Comparison of ENCODE assay signal across 8 cellular contexts in the genomic region with DNA sequence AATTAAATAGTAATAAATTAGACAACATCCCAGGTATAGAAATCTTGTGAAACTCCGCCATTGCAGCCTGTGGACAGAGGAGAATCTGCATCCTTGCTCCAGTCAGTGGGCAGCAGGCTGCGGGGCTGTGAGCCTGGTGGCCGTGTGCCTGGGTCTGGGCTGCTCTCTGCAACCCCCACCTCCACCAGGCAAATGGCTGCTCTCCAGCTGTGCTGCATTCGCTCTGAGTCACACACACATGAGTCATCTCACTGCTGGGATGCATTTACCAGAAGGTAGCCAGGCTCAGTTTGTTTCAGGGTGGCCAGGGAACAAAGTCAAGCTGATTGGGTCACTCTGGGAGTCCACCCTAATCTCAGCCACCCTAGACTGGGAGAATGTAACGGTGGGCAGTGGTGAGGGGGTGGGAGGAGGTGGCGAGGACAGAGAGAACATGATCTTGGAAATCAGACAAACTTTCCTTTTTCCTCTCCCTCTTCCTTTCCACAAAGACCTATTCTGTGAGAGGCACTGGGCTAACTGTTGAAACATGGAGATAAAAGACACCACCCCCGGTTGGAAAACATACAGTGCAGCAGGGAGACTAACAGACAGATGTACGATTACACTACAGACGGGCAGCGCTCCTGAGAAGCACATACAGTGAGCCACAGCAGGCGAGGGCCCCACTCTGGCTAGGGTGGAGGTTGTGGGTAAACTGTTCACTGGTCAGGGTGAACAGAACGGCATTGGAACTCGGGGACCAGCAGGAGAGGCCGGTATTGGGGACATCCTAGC. TPM values are rescaled to one million over a fixed set of nuclear protein-coding genes. Genes with fewer than 3 reads are reported as not detected.
DNase-seq lines count a peak whose midpoint lies in the region; ATAC-seq and TF ChIP-seq lines count a peak whose summit lies in the region.

No MANE protein-coding gene starts in this region.

- in situ Hi-C loops in GM23248 (cut with MboI) = no loop called here

- H2AFZ ChIP-seq in GM23248 (no peak overlapping the region), Loucy (ENCODE audit: low read length) (no peak overlapping the region)

- H3K27ac ChIP-seq in GM23248 = peak overlapping the region; percentile 98
- peak overlapping the region; percentile 82 for H3K27ac ChIP-seq in cardiac muscle cell

- peak; percentile 21 for DNase-seq in GM12864 (ENCODE audit: low read depth)
- peak; percentile 99 for DNase-seq in GM23248
- DNase-seq in activated naive CD4-positive, alpha-beta T cell treated with anti-CD3 and anti-CD28 coated beads, Interleukin-2, amount 50 U/mL, for 16 hours = peak; percentile 29
- DNase-seq in cardiac muscle cell (ENCODE audit: low read depth in 1 of 2, low spot score in 1 of 2) = peak in 1 of 2 donors; percentile 99
- DNase-seq in posterior vena cava (ENCODE audit: low spot score) = peak; percentile 95
- DNase-seq in NCI-H1417 treated with DMSO at 0.1 percent for 48 hours (lab: John Stamatoyannopoulos, UW) = no peak

- H3F3A ChIP-seq in GM23248 (ENCODE audit: insufficient read depth) (peaks cover 93% of the 10 kb centered on the region), Loucy (ENCODE audit: low read depth) (no peaks in the 10 kb centered on the region)

- H3K4me1 ChIP-seq in GM23248 (ENCODE audit: insufficient read depth) (peaks cover 95% of the 10 kb centered on the region), Loucy (ENCODE audit: insufficient read depth, low read length, poor library complexity, severe bottlenecking) (peaks cover 21% of the 10 kb centered on the region), cardiac muscle cell (ENCODE audit: low read depth) (peaks cover 20% of the 10 kb centered on the region)

- H3K9ac ChIP-seq in GM23248 (peak overlapping the region; percentile 73), Loucy (ENCODE audit: low read depth, low read length, poor library complexity, severe bottlenecking) (peak overlapping the region; percentile 13)

- peaks cover 87% of the 10 kb centered on the region for H3K79me2 ChIP-seq in GM23248 (ENCODE audit: insufficient read depth)
- peaks cover 66% of the 10 kb centered on the region for H3K79me2 ChIP-seq in Loucy (ENCODE audit: insufficient read depth, low read length)

- peak overlapping the region; percentile 62 for H3K4me2 ChIP-seq in GM23248 (ENCODE audit: unreplicated experiment)
- H3K4me2 ChIP-seq in Loucy (ENCODE audit: low read depth, low read length, poor library complexity, severe bottlenecking) = peak overlapping the region; percentile 19

- WGBS in GM23248 (ENCODE audit: low coverage in 1 of 2, low lambda C conversion rate in 2 of 2, missing lambda C conversion rate in 2 of 2), 2 experiments = 1 to 3% methylated on average over 14 of the region's 14 CpGs

- no peak overlapping the region for H3K4me3 ChIP-seq in GM12864 (ENCODE audit: low read depth, low read length)
- H3K4me3 ChIP-seq in GM23248 = peak overlapping the region; percentile 20; the same call in 1 of the 2 replicates
- H3K4me3 ChIP-seq in Loucy (ENCODE audit: low read length, poor library complexity, severe bottlenecking) = no peak overlapping the region
- no peak overlapping the region for H3K4me3 ChIP-seq in cardiac muscle cell

- H3K36me3 ChIP-seq in GM23248 (ENCODE audit: low read depth) = peaks cover 55% of the 10 kb centered on the region
- peaks cover 73% of the 10 kb centered on the region for H3K36me3 ChIP-seq in Loucy (ENCODE audit: insufficient read depth, low read length)
- H3K36me3 ChIP-seq in cardiac muscle cell = no peaks in the 10 kb centered on the region

- H3K9me2 ChIP-seq in GM23248 (ENCODE audit: insufficient read depth) = no peaks in the 10 kb centered on the region
- H3K9me2 ChIP-seq in Loucy (replicated peaks; ENCODE audit: low read depth, low read length) = no peaks in the 10 kb centered on the region

- TF ChIP-seq CTCF in GM12864 (IDR thresholded peaks at IDR 0.05; ENCODE audit: low read depth, low read length, missing control alignments) = no peak
- TF ChIP-seq CTCF in Loucy (conservative IDR thresholded peaks at IDR 0.05; ENCODE audit: low read length) = no peak
- TF ChIP-seq CTCF in cardiac muscle cell (IDR thresholded peaks at IDR 0.05; ENCODE audit: low read depth, low read length) = no peak

- H4K20me1 ChIP-seq in GM23248 (ENCODE audit: insufficient read depth) (no peaks in the 10 kb centered on the region), Loucy (ENCODE audit: insufficient read depth, low read length, poor library complexity, severe bottlenecking) (peaks cover 9% of the 10 kb centered on the region)

- H3K9me3 ChIP-seq in GM23248 (ENCODE audit: low read depth) (no peaks in the 10 kb centered on the region), Loucy (ENCODE audit: insufficient read depth, low read depth, low read length) (no peaks in the 10 kb centered on the region), cardiac muscle cell (ENCODE audit: low read depth) (no peaks in the 10 kb centered on the region)

- ATAC-seq in HG03097 (IDR thresholded peaks at IDR 0.05; ENCODE audit: low FRiP score, unreplicated experiment) = no peak

- intact Hi-C loops in posterior vena cava (cut with DNase I) = no loop called here

- H3K27me3 ChIP-seq in GM23248 (replicated peaks; ENCODE audit: insufficient read depth) (no peaks in the 10 kb centered on the region), Loucy (ENCODE audit: insufficient read depth, low read length, poor library complexity, severe bottlenecking) (no peaks in the 10 kb centered on the region), cardiac muscle cell (no peaks in the 10 kb centered on the region)

RNA-seq across cellular contexts. Expression of a gene that starts 59.2 kb away (rescaled TPM):
- total RNA-seq in GM23248 (2014; rRNA removed; shearing (Covaris generic)) = 174 and 182 TPM in 2 replicates
- polyA plus RNA-seq in GM23248 (2016; fragmentation: Nextera tagmentation; extraction: Ambion mirVana) (141 and 145 TPM in 2 replicates), cardiac muscle cell (4.5 and 7.7 TPM in 2 replicates)
- total RNA-seq in cardiac muscle cell (6.6 and 7.0 TPM in 2 replicates), posterior vena cava (10 to 100 TPM; 40.8 to 46.9 TPM)
